Comparison of ENCODE assay signal across 8 cellular contexts in genomic region chr3:39808467-39809180, GRCh38. TPM values are rescaled to one million over a fixed set of nuclear protein-coding genes. Genes with fewer than 3 reads are reported as not detected.
DNase-seq lines count a peak whose midpoint lies in the region; ATAC-seq, FAIRE-seq and TF ChIP-seq lines count a peak whose summit lies in the region.

No MANE protein-coding gene starts in this region.

- no peak overlapping the region for H3K27ac ChIP-seq in A549
- H3K27ac ChIP-seq in trophoblast cell (ENCODE audit: low read depth, low read length): no peak overlapping the region

- H3K27ac Mint-ChIP-seq in T-helper 17 cell: no peak overlapping the region
- no peak overlapping the region for H3K27ac Mint-ChIP-seq in glutamatergic neuron (ENCODE audit: unreplicated experiment)

- no peaks in the 10 kb centered on the region for H3K79me1 ChIP-seq in trophoblast cell (ENCODE audit: low read length)

- H4K91ac ChIP-seq in trophoblast cell (ENCODE audit: low read depth, low read length): no peak overlapping the region

- H4K8ac ChIP-seq in trophoblast cell (ENCODE audit: low read depth, low read length): no peak overlapping the region

- no peaks in the 10 kb centered on the region for H3K36me3 ChIP-seq in trophoblast cell (ENCODE audit: control insufficient read depth in 1 of 2, insufficient read depth in 2 of 2, low read length in 2 of 2)

- no peak for TF ChIP-seq POLR2A in A549 (IDR thresholded peaks at IDR 0.05; ENCODE audit: low read length)

- peaks cover 7% of the 10 kb centered on the region for H3K9me3 Mint-ChIP-seq in glutamatergic neuron (ENCODE audit: unreplicated experiment)

- TF ChIP-seq CTCF in A549 (IDR thresholded peaks at IDR 0.05) (no peak), glutamatergic neuron (IDR thresholded peaks at IDR 0.05; ENCODE audit: partially characterized antibody, unreplicated experiment) (no peak)

- H3K9ac ChIP-seq in trophoblast cell (ENCODE audit: low read length): no peak overlapping the region

- no peaks in the 10 kb centered on the region for H3K79me2 ChIP-seq in trophoblast cell (ENCODE audit: control insufficient read depth, insufficient read depth, low read length, poor library complexity)

- H3K4me2 ChIP-seq in A549 (peak overlapping the region; percentile 95), trophoblast cell (ENCODE audit: low read length) (peak overlapping the region; percentile 99)

- no peak overlapping the region for H2AFZ ChIP-seq in trophoblast cell (ENCODE audit: insufficient read depth, low read length, poor library complexity)

- no peak overlapping the region for H3K18ac ChIP-seq in trophoblast cell (ENCODE audit: low read length)

- ATAC-seq in A549 (peak in 1 of 2 experiments; percentile 14; a peak in 2 of 6 replicates), GM19395 (IDR thresholded peaks at IDR 0.05; ENCODE audit: unreplicated experiment) (peak; percentile 8), T-helper 17 cell (no peak), HG02623 (IDR thresholded peaks at IDR 0.05; ENCODE audit: unreplicated experiment) (no peak), GM21423 (IDR thresholded peaks at IDR 0.05; ENCODE audit: unreplicated experiment) (no peak)

- H3K4me3 ChIP-seq in A549 (peak overlapping the region; percentile 49), trophoblast cell (ENCODE audit: low read depth, low read length) (no peak overlapping the region)

- peak overlapping the region; percentile 65 for H3K4me3 Mint-ChIP-seq in T-helper 17 cell
- peak overlapping the region; percentile 91 for H3K4me3 Mint-ChIP-seq in glutamatergic neuron (ENCODE audit: unreplicated experiment)

- CTCF ChIA-PET in A549 (lab: Yijun Ruan, JAX): interaction anchor here (1.1 kb wide), 1 partner anchor 18 kb away, joined by 3 read pairs; no protein-coding TSS in a partner anchor

- POLR2A ChIA-PET in A549 (lab: Yijun Ruan, JAX): no interaction called here

- peaks cover 74% of the 10 kb centered on the region for H3K27me3 Mint-ChIP-seq in T-helper 17 cell
- peaks cover 16% of the 10 kb centered on the region for H3K27me3 Mint-ChIP-seq in glutamatergic neuron (ENCODE audit: unreplicated experiment)

- no peak for FAIRE-seq in A549 (lab: Jason Lieb, UNC)

- no peak for TF ChIP-seq RAD21 in A549 (conservative IDR thresholded peaks at IDR 0.05 in 1 of 2, IDR thresholded peaks at IDR 0.05 in 1 of 2)

- H2AK5ac ChIP-seq in trophoblast cell (ENCODE audit: low read length): no peak overlapping the region

- DNase-seq in A549 (ENCODE audit: low read depth in 1 of 2, low spot score in 1 of 2): no peak
- no peak for DNase-seq in T-helper 17 cell
- peak; percentile 41 for DNase-seq in glutamatergic neuron
- peak in 1 of 2 donors; percentile 4 for DNase-seq in trophoblast cell
- no peak for DNase-seq in CD1c-positive myeloid dendritic cell (ENCODE audit: extremely low spot score)

- no peak overlapping the region for H3K23ac ChIP-seq in trophoblast cell (ENCODE audit: low read length)

- no peak overlapping the region for H3K14ac ChIP-seq in trophoblast cell (ENCODE audit: low read length)

- 33% methylated on average over 17 of the region's 26 CpGs for WGBS in A549 (ENCODE audit: missing lambda C conversion rate)
- WGBS in trophoblast cell (ENCODE audit: extremely low coverage, insufficient coverage, insufficient read length): no CpG with 5 or more reads among the region's 26 CpGs

- H4K12ac ChIP-seq in trophoblast cell (ENCODE audit: low read depth, low read length): no peak overlapping the region

- TF ChIP-seq EP300 in A549 (IDR thresholded peaks at IDR 0.05): no peak

- H3K9me3 ChIP-seq in A549 (no peaks in the 10 kb centered on the region), T-helper 17 cell (ENCODE audit: control insufficient read depth, low read length, poor library complexity, severe bottlenecking) (no peaks in the 10 kb centered on the region), trophoblast cell (ENCODE audit: insufficient read depth, low read depth, low read length) (peaks cover 6% of the 10 kb centered on the region)

- no peak overlapping the region for H2BK120ac ChIP-seq in trophoblast cell (ENCODE audit: insufficient read depth, low read length, poor library complexity)

- no peak overlapping the region for H2BK5ac ChIP-seq in trophoblast cell (ENCODE audit: low read depth, low read length, poor library complexity)

- peaks cover 41% of the 10 kb centered on the region for H3K27me3 ChIP-seq in trophoblast cell (ENCODE audit: insufficient read depth, low read length)

- H3K4me1 ChIP-seq in A549 (peaks cover 11% of the 10 kb centered on the region; the same call in 2 of the 3 replicates), trophoblast cell (ENCODE audit: control insufficient read depth in 1 of 2, insufficient read depth in 2 of 2, low read length in 2 of 2) (peaks cover 7 to 8% of the 10 kb centered on the region in 2 experiments)

- H3K4me1 Mint-ChIP-seq in T-helper 17 cell (peaks cover 12% of the 10 kb centered on the region), glutamatergic neuron (ENCODE audit: low read depth, unreplicated experiment) (peaks cover 17% of the 10 kb centered on the region)

- no peak overlapping the region for H2BK12ac ChIP-seq in trophoblast cell (ENCODE audit: low read length)

- H3K36me3 Mint-ChIP-seq in T-helper 17 cell (ENCODE audit: low read depth) (peaks cover 9% of the 10 kb centered on the region), glutamatergic neuron (ENCODE audit: unreplicated experiment) (no peaks in the 10 kb centered on the region)

- H3K4ac ChIP-seq in trophoblast cell (ENCODE audit: low read depth, low read length): no peak overlapping the region

TF ChIP-seq in A549, 52 proteins besides CTCF, POLR2A, EP300 and RAD21 (continues in another document):
- TF ChIP-seq MAFK (IDR thresholded peaks at IDR 0.05; ENCODE audit: partially characterized antibody) (no peak), PHF8 (IDR thresholded peaks at IDR 0.05; ENCODE audit: borderline replicate concordance, low read depth) (no peak), HOXA7 (CRISPR knock-in tag; IDR thresholded peaks at IDR 0.05) (no peak), CHD4 (IDR thresholded peaks at IDR 0.05; ENCODE audit: borderline replicate concordance) (no peak), HEYL (CRISPR knock-in tag; IDR thresholded peaks at IDR 0.05) (no peak), SREBF2 (IDR thresholded peaks at IDR 0.05) (no peak), MYC (IDR thresholded peaks at IDR 0.05; ENCODE audit: borderline replicate concordance, low read length) (no peak), CHD2 (IDR thresholded peaks at IDR 0.05; ENCODE audit: low read length, partially characterized antibody) (no peak), HES2 (IDR thresholded peaks at IDR 0.05) (no peak), E2F6 (IDR thresholded peaks at IDR 0.05; ENCODE audit: borderline replicate concordance, low read depth) (no peak), RNF2 (IDR thresholded peaks at IDR 0.05; ENCODE audit: borderline replicate concordance, low read depth) (no peak), REST (IDR thresholded peaks at IDR 0.05) (no peak)

RNA-seq across cellular contexts. Expression of gene MYRIP, which starts 0.8 kb away (rescaled TPM):
- polyA plus RNA-seq in A549 (2011; rRNA removed): 0.03 TPM in 1 of 2 replicates, not detected in the other
- polyA plus RNA-seq in A549 (2012; cell fraction: cytosol; rRNA removed): not detected in 2 replicates
- 0.02 TPM in 1 of 2 replicates, not detected in the other for polyA plus RNA-seq in A549 (2012; cell fraction: nucleus; rRNA removed)
- polyA plus RNA-seq in A549 (2017; fragmentation: RNase III; extraction: RNeasy Plus Mini Kit Qiagen cat#74134 plus additional on column Dnase treatment): 0.04 TPM in 1 of 3 replicates, not detected in the others
- polyA minus RNA-seq in A549 (2011; rRNA and poly(A)+ RNA removed): not detected in 2 replicates
- total RNA-seq in T-helper 17 cell: not detected
- total RNA-seq in glutamatergic neuron (ENCODE audit: unreplicated experiment): 1.8 TPM
- polyA plus RNA-seq in trophoblast cell (2013): 0.01 TPM in 2 replicates
